Comparison of ENCODE assay signal across 1 cellular context in the genomic region with DNA sequence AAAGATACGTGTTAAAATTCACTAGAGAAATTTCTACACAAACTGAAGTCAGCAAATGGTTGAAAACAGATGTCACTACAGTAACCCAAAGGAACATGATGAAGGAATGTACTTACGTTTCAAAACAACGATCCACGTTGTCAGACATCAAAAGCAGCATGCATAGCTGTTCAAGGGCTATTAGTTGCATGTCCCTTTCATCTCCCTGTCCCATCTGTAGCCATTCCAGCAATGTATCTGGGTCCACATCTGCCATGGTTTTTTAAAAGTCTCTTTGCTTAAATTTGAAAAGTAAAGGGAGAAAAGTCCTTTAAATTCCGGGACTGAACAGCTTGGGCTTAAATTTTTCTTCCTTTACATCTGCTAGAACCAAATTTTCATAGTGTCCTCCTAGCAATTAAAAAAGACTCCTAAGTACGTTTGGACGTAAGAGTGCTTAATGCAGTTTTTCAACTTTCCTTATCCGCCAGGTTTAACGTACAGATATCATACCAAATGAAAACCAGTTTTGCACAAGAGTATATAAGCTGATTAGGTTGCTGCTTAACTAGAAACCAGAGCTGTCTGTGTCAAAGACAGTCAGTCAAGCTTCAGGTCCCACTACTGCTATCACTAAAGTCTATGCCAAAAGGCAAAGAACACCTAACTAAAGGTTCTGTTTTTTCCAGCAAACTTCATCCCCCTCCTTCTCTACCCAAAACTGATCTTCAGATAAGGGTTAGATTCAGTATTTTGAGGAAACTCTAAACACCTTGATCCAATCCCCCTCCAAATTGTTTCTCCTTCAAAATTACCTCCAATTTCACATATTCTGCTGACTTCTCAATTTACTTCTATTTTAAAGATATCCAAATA.
TF ChIP-seq lines count a peak whose summit lies in the region.

No MANE protein-coding gene starts in this region.

TF ChIP-seq in HepG2, 621 proteins besides CTCF, POLR2A, EP300 and RAD21 (continues in another document):
- TF ChIP-seq DDIT3 (CRISPR knock-in tag; IDR thresholded peaks at IDR 0.05) (no peak), ZNF317 (CRISPR knock-in tag; IDR thresholded peaks at IDR 0.05) (peak; percentile 87; the same call in 1 of the 2 replicates), ZNF878 (CRISPR knock-in tag; IDR thresholded peaks at IDR 0.05) (peak; percentile 4; the same call in 1 of the 2 replicates), ZNF430 (CRISPR knock-in tag; IDR thresholded peaks at IDR 0.05) (peak; percentile 82; the same call in 1 of the 2 replicates), ZNF564 (CRISPR knock-in tag; IDR thresholded peaks at IDR 0.05) (no peak), KLF12 (CRISPR knock-in tag; IDR thresholded peaks at IDR 0.05; ENCODE audit: borderline replicate concordance) (no peak; the same call in 1 of the 2 replicates), PPARG (CRISPR knock-in tag; conservative IDR thresholded peaks at IDR 0.05) (peak; percentile 74; the same call in 1 of the 2 replicates), ZNF10 (CRISPR knock-in tag; IDR thresholded peaks at IDR 0.05; ENCODE audit: borderline replicate concordance, low read depth) (no peak), STAT5B (CRISPR knock-in tag; IDR thresholded peaks at IDR 0.05) (peak; percentile 83; the same call in 1 of the 2 replicates), HMGXB3 (CRISPR knock-in tag; IDR thresholded peaks at IDR 0.05; ENCODE audit: borderline replicate concordance) (0 out of 2 replicates have a peak, but pooled peaks have one; percentile 65), TBX3 (IDR thresholded peaks at IDR 0.05; ENCODE audit: borderline replicate concordance) (0 out of 2 replicates have a peak, but pooled peaks have one; percentile 64), THRA (CRISPR knock-in tag; IDR thresholded peaks at IDR 0.05; ENCODE audit: borderline replicate concordance) (peak; percentile 79), ZMYM4 (CRISPR knock-in tag; IDR thresholded peaks at IDR 0.05) (peak; percentile 40), ZNF484 (CRISPR knock-in tag; IDR thresholded peaks at IDR 0.05; ENCODE audit: borderline replicate concordance, low read depth) (no peak), ZNF281 (CRISPR knock-in tag; IDR thresholded peaks at IDR 0.05; ENCODE audit: borderline replicate concordance) (peak; percentile 71), NCOA2 (CRISPR knock-in tag; IDR thresholded peaks at IDR 0.05) (peak; percentile 87), CREBL2 (CRISPR knock-in tag; IDR thresholded peaks at IDR 0.05; ENCODE audit: borderline replicate concordance) (0 out of 2 replicates have a peak, but pooled peaks have one; percentile 21), POLR2G (IDR thresholded peaks at IDR 0.05; ENCODE audit: low read depth, low read length) (peak; percentile 74), ZNF331 (CRISPR knock-in tag; IDR thresholded peaks at IDR 0.05) (peak; percentile 95), GTF2F1 (IDR thresholded peaks at IDR 0.05; ENCODE audit: low read length) (peak; percentile 75), SP5 (CRISPR knock-in tag; IDR thresholded peaks at IDR 0.05; ENCODE audit: borderline replicate concordance, low read depth) (peak; percentile 68; the same call in 1 of the 2 replicates), THAP7 (CRISPR knock-in tag; IDR thresholded peaks at IDR 0.05) (no peak), FIP1L1 (IDR thresholded peaks at IDR 0.05; ENCODE audit: borderline replicate concordance, insufficient read depth, low read depth, low read length) (no peak), ZFYVE20 (CRISPR knock-in tag; IDR thresholded peaks at IDR 0.05; ENCODE audit: borderline replicate concordance, low read depth) (no peak), PHF8 (CRISPR knock-in tag; IDR thresholded peaks at IDR 0.05) (peak; percentile 60), KLF9 (CRISPR knock-in tag; IDR thresholded peaks at IDR 0.05; ENCODE audit: low read depth) (peak; percentile 85; the same call in 1 of the 2 replicates), SAP130 (CRISPR knock-in tag; IDR thresholded peaks at IDR 0.05; ENCODE audit: low read depth) (peak; percentile 100), MAFF (IDR thresholded peaks at IDR 0.05; ENCODE audit: low read depth, low read length) (peak; percentile 77), ZSCAN29 (CRISPR knock-in tag; conservative IDR thresholded peaks at IDR 0.05) (0 out of 2 replicates have a peak, but pooled peaks have one; percentile 67), CEBPB (IDR thresholded peaks at IDR 0.05; ENCODE audit: borderline replicate concordance, low read depth, low read length) (peak; percentile 11; the same call in 1 of the 2 replicates), MLX (CRISPR knock-in tag; IDR thresholded peaks at IDR 0.05) (peak; percentile 89), FOXO1 (CRISPR knock-in tag; IDR thresholded peaks at IDR 0.05) (peak; percentile 92), SRF (IDR thresholded peaks at IDR 0.05; ENCODE audit: low read depth, low read length) (peak; percentile 4; the same call in 1 of the 2 replicates), CREB1 (IDR thresholded peaks at IDR 0.05) (peak; percentile 57; the same call in 1 of the 2 replicates), CREB1 (CRISPR knock-in tag; IDR thresholded peaks at IDR 0.05) (no peak), KMT2A (CRISPR knock-in tag; IDR thresholded peaks at IDR 0.05) (peak; percentile 90), ZNF264 (CRISPR knock-in tag; IDR thresholded peaks at IDR 0.05) (0 out of 2 replicates have a peak, but pooled peaks have one; percentile 6), CEBPG (CRISPR knock-in tag; IDR thresholded peaks at IDR 0.05) (peak; percentile 86), TAF1 (CRISPR knock-in tag; IDR thresholded peaks at IDR 0.05) (peak; percentile 68; the same call in 1 of the 2 replicates), ZNF644 (CRISPR knock-in tag; IDR thresholded peaks at IDR 0.05; ENCODE audit: low read depth) (peak; percentile 96)
- TF ChIP-seq, protein P1, sequence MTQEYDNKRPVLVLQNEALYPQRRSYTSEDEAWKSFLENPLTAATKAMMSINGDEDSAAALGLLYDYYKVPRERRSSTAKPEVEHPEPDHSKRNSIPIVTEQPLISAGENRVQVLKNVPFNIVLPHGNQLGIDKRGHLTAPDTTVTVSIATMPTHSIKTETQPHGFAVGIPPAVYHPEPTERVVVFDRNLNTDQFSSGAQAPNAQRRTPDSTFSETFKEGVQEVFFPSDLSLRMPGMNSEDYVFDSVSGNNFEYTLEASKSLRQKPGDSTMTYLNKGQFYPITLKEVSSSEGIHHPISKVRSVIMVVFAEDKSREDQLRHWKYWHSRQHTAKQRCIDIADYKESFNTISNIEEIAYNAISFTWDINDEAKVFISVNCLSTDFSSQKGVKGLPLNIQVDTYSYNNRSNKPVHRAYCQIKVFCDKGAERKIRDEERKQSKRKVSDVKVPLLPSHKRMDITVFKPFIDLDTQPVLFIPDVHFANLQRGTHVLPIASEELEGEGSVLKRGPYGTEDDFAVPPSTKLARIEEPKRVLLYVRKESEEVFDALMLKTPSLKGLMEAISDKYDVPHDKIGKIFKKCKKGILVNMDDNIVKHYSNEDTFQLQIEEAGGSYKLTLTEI (CRISPR knock-in tag; conservative IDR thresholded peaks at IDR 0.05): no peak
- TF ChIP-seq, protein P2, sequence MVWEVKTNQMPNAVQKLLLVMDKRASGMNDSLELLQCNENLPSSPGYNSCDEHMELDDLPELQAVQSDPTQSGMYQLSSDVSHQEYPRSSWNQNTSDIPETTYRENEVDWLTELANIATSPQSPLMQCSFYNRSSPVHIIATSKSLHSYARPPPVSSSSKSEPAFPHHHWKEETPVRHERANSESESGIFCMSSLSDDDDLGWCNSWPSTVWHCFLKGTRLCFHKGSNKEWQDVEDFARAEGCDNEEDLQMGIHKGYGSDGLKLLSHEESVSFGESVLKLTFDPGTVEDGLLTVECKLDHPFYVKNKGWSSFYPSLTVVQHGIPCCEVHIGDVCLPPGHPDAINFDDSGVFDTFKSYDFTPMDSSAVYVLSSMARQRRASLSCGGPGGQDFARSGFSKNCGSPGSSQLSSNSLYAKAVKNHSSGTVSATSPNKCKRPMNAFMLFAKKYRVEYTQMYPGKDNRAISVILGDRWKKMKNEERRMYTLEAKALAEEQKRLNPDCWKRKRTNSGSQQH (CRISPR knock-in tag; IDR thresholded peaks at IDR 0.05; ENCODE audit: low read depth): peak; percentile 99
- TF ChIP-seq, protein P3, sequence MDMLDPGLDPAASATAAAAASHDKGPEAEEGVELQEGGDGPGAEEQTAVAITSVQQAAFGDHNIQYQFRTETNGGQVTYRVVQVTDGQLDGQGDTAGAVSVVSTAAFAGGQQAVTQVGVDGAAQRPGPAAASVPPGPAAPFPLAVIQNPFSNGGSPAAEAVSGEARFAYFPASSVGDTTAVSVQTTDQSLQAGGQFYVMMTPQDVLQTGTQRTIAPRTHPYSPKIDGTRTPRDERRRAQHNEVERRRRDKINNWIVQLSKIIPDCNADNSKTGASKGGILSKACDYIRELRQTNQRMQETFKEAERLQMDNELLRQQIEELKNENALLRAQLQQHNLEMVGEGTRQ (IDR thresholded peaks at IDR 0.05; ENCODE audit: low read depth, low read length): no peak
- TF ChIP-seq, protein P3 (CRISPR knock-in tag; IDR thresholded peaks at IDR 0.05; ENCODE audit: borderline replicate concordance): no peak
